ENCODE assay signal across 25 cellular contexts in genomic region chr13:109105899-109106298, GRCh38.
"Had no signal": no experiment of that assay in that cellular context is flagged by ENCODE, and none has a peak within 500 bp of the region (broad histone marks: within the 10 kb centered on the region; RNA-seq: fewer than 3 reads in every experiment).

No MANE protein-coding gene starts in this region.

- H3K4me3 ChIP-seq: coronary artery, hepatocyte, left lung, lung, sigmoid colon, smooth muscle cell, stomach, testis, uterus had no signal

- H3K27ac ChIP-seq: coronary artery, epithelial cell of prostate, hepatocyte, left lung, sigmoid colon, stomach, testis, uterus had no signal

- H3K9me3 ChIP-seq: left lung, sigmoid colon, stomach, testis, uterus had no signal

- H3K27me3 ChIP-seq: left lung, sigmoid colon, stomach, testis, uterus had no signal

- DNase-seq: activated CD4-positive, alpha-beta T cell treated with anti-CD3 and anti-CD28 coated beads for 1 hour; activated CD4-positive, alpha-beta T cell treated with anti-CD3 and anti-CD28 coated beads, Interleukin-2, amount 50 U/mL, for 1 hour; activated CD8-positive, alpha-beta T cell treated with anti-CD3 and anti-CD28 coated beads, Interleukin-2, amount 10 ng/mL, durations not matched to agents 7 days and 5 days; activated gamma-delta T cell; endodermal cell; foreskin melanocyte; glutamatergic neuron; immature natural killer cell; kidney glomerular epithelial cell; left lung; naive thymus-derived CD4-positive, alpha-beta T cell; retina; sigmoid colon; stimulated activated CD4-positive, alpha-beta T cell treated with anti-CD3 and anti-CD28 coated beads, Interleukin-15, amount 100 ng/mL, for 24 hours; stomach; T-helper 9 cell; testis; trophoblast cell; uterus had no signal

- FAIRE-seq: astrocyte had no signal
